ENCODE assay signal across 9 cellular contexts in the genomic region with DNA sequence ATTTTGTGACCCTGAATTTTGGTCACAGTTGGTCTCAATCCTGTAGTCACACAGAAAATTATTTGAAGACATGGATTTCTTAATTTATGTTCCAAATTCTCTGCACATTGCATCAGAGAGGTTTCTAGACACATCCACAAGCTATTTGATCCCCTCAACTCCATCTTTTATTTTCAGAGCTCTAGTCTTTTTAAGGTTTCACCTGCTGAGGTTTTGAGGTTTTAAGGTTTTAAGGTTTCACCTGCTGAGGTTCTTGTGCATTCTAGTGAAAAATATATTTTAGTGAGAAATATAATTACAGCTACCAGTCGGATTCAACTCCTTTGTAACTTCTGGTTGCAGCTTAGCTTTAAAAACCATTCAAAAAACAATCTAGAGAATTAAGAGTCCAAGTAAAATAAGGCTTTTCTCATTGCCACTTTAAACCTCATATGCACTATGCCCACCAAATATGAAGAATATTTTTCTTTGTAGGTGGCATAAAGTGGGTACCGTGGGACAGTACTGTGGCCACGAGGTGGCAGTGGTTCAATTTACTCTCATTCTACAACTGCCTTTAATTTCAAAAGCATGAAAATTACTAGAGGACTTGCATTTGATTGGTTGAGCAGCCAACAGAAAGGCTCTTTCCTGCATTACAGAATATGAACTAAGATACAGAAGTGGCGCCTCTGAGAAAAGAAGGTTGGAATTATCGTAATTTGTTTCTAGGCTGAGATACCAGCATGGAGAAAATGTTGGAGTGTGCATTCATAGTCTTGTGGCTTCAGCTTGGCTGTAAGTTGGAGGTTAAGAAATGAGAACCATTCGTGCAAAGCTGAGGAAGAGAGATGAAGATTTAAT.
DNase-seq lines count a peak whose midpoint lies in the region; ATAC-seq, FAIRE-seq and TF ChIP-seq lines count a peak whose summit lies in the region.
"Had no signal": no experiment of that assay in that cellular context is flagged by ENCODE, and none has a peak within 500 bp of the region (broad histone marks: within the 10 kb centered on the region; RNA-seq: fewer than 3 reads in every experiment).

No MANE protein-coding gene starts in this region.

- ATAC-seq in HepG2 = peak; percentile 97
- ATAC-seq in GM21786 (IDR thresholded peaks at IDR 0.05; ENCODE audit: unreplicated experiment) = no peak

- under 1% methylated on average over 6 of the region's 6 CpGs for WGBS in HepG2 (ENCODE audit: low lambda C conversion rate)

- peak overlapping the region; percentile 69 for H3K4me3 Mint-ChIP-seq in activated naive CD4-positive, alpha-beta T cell treated with anti-CD3 and anti-CD28 coated beads for 36 hours

- no peak overlapping the region for H2AFZ ChIP-seq in HepG2 (ENCODE audit: low read length)

- TF ChIP-seq RAD21 in HepG2 (CRISPR knock-in tag; IDR thresholded peaks at IDR 0.05) = no peak

- no peaks in the 10 kb centered on the region for H3K9me3 Mint-ChIP-seq in activated naive CD4-positive, alpha-beta T cell treated with anti-CD3 and anti-CD28 coated beads for 36 hours

- peaks cover 16% of the 10 kb centered on the region for H3K4me1 Mint-ChIP-seq in activated naive CD4-positive, alpha-beta T cell treated with anti-CD3 and anti-CD28 coated beads for 36 hours (ENCODE audit: low read depth)

- no peaks in the 10 kb centered on the region for H3K27me3 Mint-ChIP-seq in activated naive CD4-positive, alpha-beta T cell treated with anti-CD3 and anti-CD28 coated beads for 36 hours (ENCODE audit: low read depth)

- H3K27ac ChIP-seq in HepG2 (ENCODE audit: extremely low read length, insufficient read depth, low read length) = no peak overlapping the region
- H3K27ac ChIP-seq: SJSA1 had no signal

- no peaks in the 10 kb centered on the region for H4K20me1 ChIP-seq in HepG2 (ENCODE audit: insufficient read depth, low read length)

- no peaks in the 10 kb centered on the region for H3K4me1 ChIP-seq in HepG2 (ENCODE audit: insufficient read depth, low read length)
- H3K4me1 ChIP-seq: SJSA1 had no signal

- no peak overlapping the region for H3K4me2 ChIP-seq in HepG2 (ENCODE audit: low read depth, low read length)

- peak; percentile 54 for TF ChIP-seq CTCF in HepG2 (CRISPR knock-in tag; IDR thresholded peaks at IDR 0.05)

- no peaks in the 10 kb centered on the region for H3K9me3 ChIP-seq in HepG2 (ENCODE audit: low read length)
- no peaks in the 10 kb centered on the region for H3K9me3 ChIP-seq in MG63
- H3K9me3 ChIP-seq: SJSA1 had no signal

- intact Hi-C loops in activated naive CD4-positive, alpha-beta T cell treated with anti-CD3 and anti-CD28 coated beads for 36 hours (cut with micrococcal nuclease) = loop anchor here (1.0 to 2.0 kb wide), 4 partner anchors 37 to 517 kb away; no protein-coding TSS in a partner anchor
- intact Hi-C loops in HepG2 (cut with micrococcal nuclease; ENCODE audit: unreplicated experiment) = no loop called here

- no peaks in the 10 kb centered on the region for H3K36me3 ChIP-seq in HepG2 (replicated peaks in 1 of 2; ENCODE audit: control insufficient read depth in 1 of 2, insufficient read depth in 2 of 2, low read length in 2 of 2)
- no peaks in the 10 kb centered on the region for H3K36me3 ChIP-seq in MG63
- H3K36me3 ChIP-seq: SJSA1 had no signal

- no TSS peak for BruUV-seq in HepG2 (replicated peaks; lab: Mats Ljungman, UMichigan)

- FAIRE-seq in HepG2 (lab: Jason Lieb, UNC) = no peak

- in situ Hi-C loops in HepG2 (cut with HindIII; ENCODE audit: extremely low pct_ligation_motif_present, low pct_unique_long_range_greater_than_20kb) = no loop called here

- no peaks in the 10 kb centered on the region for H3K36me3 Mint-ChIP-seq in activated naive CD4-positive, alpha-beta T cell treated with anti-CD3 and anti-CD28 coated beads for 36 hours (ENCODE audit: low read depth)

- peak overlapping the region; percentile 90 for H3K27ac Mint-ChIP-seq in activated naive CD4-positive, alpha-beta T cell treated with anti-CD3 and anti-CD28 coated beads for 36 hours

- POLR2A ChIA-PET in HepG2 (lab: Yijun Ruan, JAX) = no interaction called here

- CTCF ChIA-PET in activated naive CD4-positive, alpha-beta T cell treated with anti-CD3 and anti-CD28 coated beads for 36 hours (lab: Charles Lee) = interaction anchor here (0.7 to 1.9 kb wide), 16 partner anchors 9 to 129 kb away, joined by 3 to 13 read pairs (median 5); no protein-coding TSS in a partner anchor
- CTCF ChIA-PET in HepG2 (lab: Yijun Ruan, JAX; ENCODE audit: low intra/inter-chr PET ratio, low total read pairs) = no interaction called here

- TF ChIP-seq EP300 in HepG2 (IDR thresholded peaks at IDR 0.05; ENCODE audit: low read depth in 2 of 2, low read length in 2 of 2) (no peak), HepG2 (CRISPR knock-in tag; IDR thresholded peaks at IDR 0.05; ENCODE audit: borderline replicate concordance) (no peak)

- H3K4me3 ChIP-seq in HepG2 (replicated peaks in 1 of 3; ENCODE audit: insufficient read depth in 1 of 3, low read depth in 2 of 3, low read length in 3 of 3) = no peak overlapping the region
- no peak overlapping the region for H3K4me3 ChIP-seq in MG63
- H3K4me3 ChIP-seq: SJSA1 had no signal

- TF ChIP-seq POLR2A in HepG2 (IDR thresholded peaks at IDR 0.05; ENCODE audit: insufficient read depth in 1 of 2, low read depth in 2 of 2, low read length in 2 of 2) = no peak

- DNase-seq in GM03348 (ENCODE audit: low spot score) (peak; percentile 6), MV-4-11 (lab: John Stamatoyannopoulos, UW) (peak; percentile 22), HepG2 (ENCODE audit: low spot score) (peak; percentile 26), NCI-H526 treated with DMSO at 0.1 percent for 48 hours (lab: John Stamatoyannopoulos, UW) (no peak), MG63 (no peak), NCI-H510A (lab: John Stamatoyannopoulos, UW) (no peak)
- DNase-seq in activated naive CD4-positive, alpha-beta T cell treated with anti-CD3 and anti-CD28 coated beads for 36 hours = peak; percentile 70

- H3K27me3 ChIP-seq in HepG2 (ENCODE audit: control insufficient read depth in 1 of 2, insufficient read depth in 2 of 2, low read length in 2 of 2) (no peaks in the 10 kb centered on the region), MG63 (no peaks in the 10 kb centered on the region)
- H3K27me3 ChIP-seq: SJSA1 had no signal

- no peak overlapping the region for H3K9ac ChIP-seq in HepG2 (ENCODE audit: insufficient read depth, low read depth, low read length)

- H3K79me2 ChIP-seq in HepG2 (ENCODE audit: insufficient read depth, low read length) = no peaks in the 10 kb centered on the region

TF ChIP-seq in HepG2, 621 proteins besides CTCF, POLR2A, EP300 and RAD21 (continues in another document):
- TF ChIP-seq HNRNPL (IDR thresholded peaks at IDR 0.05; ENCODE audit: low read depth, low read length) (0 out of 2 replicates have a peak, but pooled peaks have one; percentile 43), CBX1 (IDR thresholded peaks at IDR 0.05; ENCODE audit: low read depth) (no peak), STAG1 (CRISPR knock-in tag; IDR thresholded peaks at IDR 0.05) (peak; percentile 17), AHR (CRISPR knock-in tag; IDR thresholded peaks at IDR 0.05) (no peak)
- TF ChIP-seq, protein P1, sequence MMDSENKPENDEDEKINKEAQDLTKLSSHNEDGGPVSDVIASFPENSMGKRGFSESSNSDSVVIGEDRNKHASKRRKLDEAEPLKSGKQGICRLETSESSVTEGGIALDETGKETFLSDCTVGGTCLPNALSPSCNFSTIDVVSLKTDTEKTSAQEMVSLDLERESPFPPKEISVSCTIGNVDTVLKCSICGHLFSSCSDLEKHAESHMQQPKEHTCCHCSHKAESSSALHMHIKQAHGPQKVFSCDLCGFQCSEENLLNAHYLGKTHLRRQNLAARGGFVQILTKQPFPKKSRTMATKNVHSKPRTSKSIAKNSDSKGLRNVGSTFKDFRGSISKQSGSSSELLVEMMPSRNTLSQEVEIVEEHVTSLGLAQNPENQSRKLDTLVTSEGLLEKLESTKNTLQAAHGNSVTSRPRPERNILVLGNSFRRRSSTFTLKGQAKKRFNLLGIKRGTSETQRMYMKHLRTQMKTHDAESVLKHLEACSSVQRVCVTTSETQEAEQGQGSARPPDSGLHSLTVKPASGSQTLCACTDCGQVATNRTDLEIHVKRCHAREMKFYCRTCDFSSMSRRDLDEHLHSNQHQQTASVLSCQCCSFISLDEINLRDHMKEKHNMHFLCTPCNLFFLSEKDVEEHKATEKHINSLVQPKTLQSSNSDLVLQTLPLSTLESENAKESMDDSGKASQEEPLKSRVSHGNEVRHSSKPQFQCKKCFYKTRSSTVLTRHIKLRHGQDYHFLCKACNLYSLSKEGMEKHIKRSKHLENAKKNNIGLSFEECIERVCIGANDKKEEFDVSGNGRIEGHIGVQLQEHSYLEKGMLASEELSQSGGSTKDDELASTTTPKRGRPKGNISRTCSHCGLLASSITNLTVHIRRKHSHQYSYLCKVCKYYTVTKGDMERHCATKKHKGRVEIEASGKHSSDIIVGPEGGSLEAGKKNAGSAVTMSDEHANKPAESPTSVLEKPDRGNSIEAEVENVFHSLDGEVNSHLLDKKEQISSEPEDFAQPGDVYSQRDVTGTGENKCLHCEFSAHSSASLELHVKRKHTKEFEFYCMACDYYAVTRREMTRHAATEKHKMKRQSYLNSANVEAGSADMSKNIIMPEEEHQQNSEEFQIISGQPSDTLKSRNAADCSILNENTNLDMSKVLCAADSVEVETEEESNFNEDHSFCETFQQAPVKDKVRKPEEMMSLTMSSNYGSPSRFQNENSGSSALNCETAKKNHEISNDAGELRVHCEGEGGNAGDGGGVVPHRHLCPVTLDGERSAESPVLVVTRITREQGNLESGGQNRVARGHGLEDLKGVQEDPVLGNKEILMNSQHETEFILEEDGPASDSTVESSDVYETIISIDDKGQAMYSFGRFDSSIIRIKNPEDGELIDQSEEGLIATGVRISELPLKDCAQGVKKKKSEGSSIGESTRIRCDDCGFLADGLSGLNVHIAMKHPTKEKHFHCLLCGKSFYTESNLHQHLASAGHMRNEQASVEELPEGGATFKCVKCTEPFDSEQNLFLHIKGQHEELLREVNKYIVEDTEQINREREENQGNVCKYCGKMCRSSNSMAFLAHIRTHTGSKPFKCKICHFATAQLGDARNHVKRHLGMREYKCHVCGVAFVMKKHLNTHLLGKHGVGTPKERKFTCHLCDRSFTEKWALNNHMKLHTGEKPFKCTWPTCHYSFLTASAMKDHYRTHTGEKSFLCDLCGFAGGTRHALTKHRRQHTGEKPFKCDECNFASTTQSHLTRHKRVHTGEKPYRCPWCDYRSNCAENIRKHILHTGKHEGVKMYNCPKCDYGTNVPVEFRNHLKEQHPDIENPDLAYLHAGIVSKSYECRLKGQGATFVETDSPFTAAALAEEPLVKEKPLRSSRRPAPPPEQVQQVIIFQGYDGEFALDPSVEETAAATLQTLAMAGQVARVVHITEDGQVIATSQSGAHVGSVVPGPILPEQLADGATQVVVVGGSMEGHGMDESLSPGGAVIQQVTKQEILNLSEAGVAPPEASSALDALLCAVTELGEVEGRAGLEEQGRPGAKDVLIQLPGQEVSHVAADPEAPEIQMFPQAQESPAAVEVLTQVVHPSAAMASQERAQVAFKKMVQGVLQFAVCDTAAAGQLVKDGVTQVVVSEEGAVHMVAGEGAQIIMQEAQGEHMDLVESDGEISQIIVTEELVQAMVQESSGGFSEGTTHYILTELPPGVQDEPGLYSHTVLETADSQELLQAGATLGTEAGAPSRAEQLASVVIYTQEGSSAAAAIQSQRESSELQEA (CRISPR knock-in tag; IDR thresholded peaks at IDR 0.05; ENCODE audit: not compliant biosample characterization) = no peak

Comparison
In these comparisons a context has a peak if more than half of its experiments do, and no peak if none do; other contexts are left out.
1. DNase-seq: peak in GM03348 (single experiment), MV-4-11 (single experiment), activated naive CD4-positive, alpha-beta T cell treated with anti-CD3 and anti-CD28 coated beads for 36 hours (single experiment) and HepG2 (single experiment); none in NCI-H526 treated with DMSO at 0.1 percent for 48 hours (single experiment), MG63 (single experiment) and NCI-H510A (single experiment).